1 cellular context compared by ENCODE assay signal in genomic region chr2:8625399-8626283, GRCh38.
TF ChIP-seq lines count a peak whose summit lies in the region.

No MANE protein-coding gene starts in this region.

TF ChIP-seq in HepG2, 621 proteins besides CTCF, POLR2A, EP300 and RAD21 (continued from another document and continues in another):
- TF ChIP-seq ZNF407 (CRISPR knock-in tag; IDR thresholded peaks at IDR 0.05; ENCODE audit: not compliant biosample characterization), result peak; percentile 89
- peak; percentile 79 for TF ChIP-seq MED8 (CRISPR knock-in tag; IDR thresholded peaks at IDR 0.05; ENCODE audit: insufficient replicate concordance)
- peak; percentile 76 for TF ChIP-seq ZNF501 (CRISPR knock-in tag; IDR thresholded peaks at IDR 0.05)
- TF ChIP-seq ZNF343 (CRISPR knock-in tag; IDR thresholded peaks at IDR 0.05), result peak; percentile 84
- TF ChIP-seq ZBTB8A (CRISPR knock-in tag; IDR thresholded peaks at IDR 0.05; ENCODE audit: borderline replicate concordance, low read depth), result peak; percentile 71; the same call in 1 of the 2 replicates
- no peak; the same call in 1 of the 2 replicates for TF ChIP-seq KLF11 (CRISPR knock-in tag; IDR thresholded peaks at IDR 0.05)
- 0 out of 2 replicates have a peak, but pooled peaks have one; percentile 37 for TF ChIP-seq STAT6 (CRISPR knock-in tag; IDR thresholded peaks at IDR 0.05; ENCODE audit: borderline replicate concordance)
- TF ChIP-seq DR1 (CRISPR knock-in tag; IDR thresholded peaks at IDR 0.05), result peak; percentile 29; the same call in 1 of the 2 replicates
- peak; percentile 96 for TF ChIP-seq IKZF5 (CRISPR knock-in tag; IDR thresholded peaks at IDR 0.05)
- no peak; the same call in 1 of the 2 replicates for TF ChIP-seq SP2 (CRISPR knock-in tag; IDR thresholded peaks at IDR 0.05)
- peak; percentile 98 for TF ChIP-seq HNF1A (IDR thresholded peaks at IDR 0.05; ENCODE audit: low read depth)
- TF ChIP-seq HNF1A (CRISPR knock-in tag; IDR thresholded peaks at IDR 0.05; ENCODE audit: borderline replicate concordance), result peak; percentile 98
- TF ChIP-seq ZSCAN29 (CRISPR knock-in tag; conservative IDR thresholded peaks at IDR 0.05), result peak; percentile 52; the same call in 1 of the 2 replicates
- TF ChIP-seq NFIC (IDR thresholded peaks at IDR 0.05; ENCODE audit: low read length), result no peak
- peak; percentile 88 for TF ChIP-seq RNF2 (conservative IDR thresholded peaks at IDR 0.05; ENCODE audit: low read depth)
- TF ChIP-seq ZNF644 (CRISPR knock-in tag; IDR thresholded peaks at IDR 0.05; ENCODE audit: low read depth), result peak; percentile 69
- no peak for TF ChIP-seq ZFP36 (IDR thresholded peaks at IDR 0.05; ENCODE audit: borderline replicate concordance, low read depth, low read length, partially characterized antibody)
- TF ChIP-seq IRX3 (CRISPR knock-in tag; IDR thresholded peaks at IDR 0.05; ENCODE audit: borderline replicate concordance, low read depth), result no peak
- TF ChIP-seq JUN (CRISPR knock-in tag; IDR thresholded peaks at IDR 0.05), result peak; percentile 77; the same call in 1 of the 2 replicates
- TF ChIP-seq ZEB1 (IDR thresholded peaks at IDR 0.05; ENCODE audit: insufficient replicate concordance, low read depth), result no peak
- TF ChIP-seq HMG20B (CRISPR knock-in tag; conservative IDR thresholded peaks at IDR 0.05), result peak; percentile 79
- TF ChIP-seq TBX2 (CRISPR knock-in tag; IDR thresholded peaks at IDR 0.05; ENCODE audit: borderline replicate concordance), result peak; percentile 66
- TF ChIP-seq HNF1B (CRISPR knock-in tag; IDR thresholded peaks at IDR 0.05), result peak; percentile 94
- peak; percentile 81; the same call in 1 of the 2 replicates for TF ChIP-seq ERF (CRISPR knock-in tag; IDR thresholded peaks at IDR 0.05)
- TF ChIP-seq ZNF446 (CRISPR knock-in tag; IDR thresholded peaks at IDR 0.05), result peak; percentile 86
- TF ChIP-seq CEBPG (CRISPR knock-in tag; IDR thresholded peaks at IDR 0.05), result peak; percentile 56; the same call in 1 of the 2 replicates
- TF ChIP-seq PREB (CRISPR knock-in tag; IDR thresholded peaks at IDR 0.05), result no peak
- TF ChIP-seq ZNF7 (CRISPR knock-in tag; IDR thresholded peaks at IDR 0.05), result peak; percentile 7; the same call in 1 of the 2 replicates
- TF ChIP-seq ZNF597 (CRISPR knock-in tag; IDR thresholded peaks at IDR 0.05), result no peak
- TF ChIP-seq ZBTB7B (CRISPR knock-in tag; IDR thresholded peaks at IDR 0.05), result peak; percentile 90
- TF ChIP-seq KLF12 (CRISPR knock-in tag; IDR thresholded peaks at IDR 0.05; ENCODE audit: borderline replicate concordance), result no peak
- TF ChIP-seq ATF1 (CRISPR knock-in tag; IDR thresholded peaks at IDR 0.05), result no peak
- TF ChIP-seq ZNF17 (CRISPR knock-in tag; IDR thresholded peaks at IDR 0.05), result no peak
- TF ChIP-seq MAFG (CRISPR knock-in tag; IDR thresholded peaks at IDR 0.05), result no peak
- TF ChIP-seq ARNT (IDR thresholded peaks at IDR 0.05), result no peak
- no peak for TF ChIP-seq MYNN (CRISPR knock-in tag; IDR thresholded peaks at IDR 0.05; ENCODE audit: low read depth)
- TF ChIP-seq ZMAT3 (CRISPR knock-in tag; conservative IDR thresholded peaks at IDR 0.05), result peak; percentile 93
